In the genomic region with DNA sequence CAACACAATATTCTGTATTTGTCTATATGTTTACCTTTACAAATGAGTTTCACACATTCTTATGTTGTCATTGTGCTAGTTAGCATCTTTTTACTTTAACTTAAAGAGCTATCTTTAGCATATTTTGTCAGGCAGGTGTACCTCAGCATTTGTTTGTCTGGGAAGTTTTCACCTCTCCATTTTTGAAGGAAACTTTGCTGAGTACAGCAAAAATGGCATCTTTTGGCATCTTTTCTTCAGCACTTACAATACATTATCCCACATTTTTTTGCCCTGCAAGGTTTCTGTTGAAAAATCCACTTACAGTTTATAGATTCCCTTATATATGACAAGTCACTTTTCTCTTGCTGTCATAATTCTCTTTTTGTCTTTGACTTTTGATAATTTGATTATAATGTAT, we compare ENCODE assay signal across 28 cellular contexts.
"Had no signal": no experiment of that assay in that cellular context is flagged by ENCODE, and none has a peak within 500 bp of the region (broad histone marks: within the 10 kb centered on the region; RNA-seq: fewer than 3 reads in every experiment).

No MANE protein-coding gene starts in this region.

- DNase-seq: stimulated activated CD4-positive, alpha-beta T cell treated with anti-CD3 and anti-CD28 coated beads, Interleukin-2, amount 100 ng/mL, for 48 hours; stimulated activated CD4-positive, alpha-beta T cell treated with anti-CD3 and anti-CD28 coated beads, Interleukin-4, amount 100 ng/mL, for 1 hour; stimulated activated CD4-positive, alpha-beta T cell treated with anti-CD3 and anti-CD28 coated beads, Interleukin-4, amount 100 ng/mL, for 24 hours; stimulated activated CD4-positive, alpha-beta T cell treated with anti-CD3 and anti-CD28 coated beads, Interleukin-4, amount 100 ng/mL, for 4 hours; stimulated activated CD8-positive, alpha-beta memory T cell treated with anti-CD3 and anti-CD28 coated beads, Interleukin-4, amount 100 ng/mL, for 48 hours; stimulated activated naive B cell treated with anti-CD40 and anti-IgM and Interleukin-4, amounts not matched to agents 10 μg/mL and 1 μg/mL and 100 μg/mL, for 72 hours; stimulated activated naive CD4-positive, alpha-beta T cell; stimulated activated naive CD4-positive, alpha-beta T cell treated with Interleukin-2 at 50 U/mL for 16 hours; stimulated activated naive CD8-positive, alpha-beta T cell treated with anti-CD3 and anti-CD28 coated beads, Interleukin-15, amount 100 ng/mL, for 72 hours; stimulated activated naive CD8-positive, alpha-beta T cell treated with anti-CD3 and anti-CD28 coated beads, Interleukin-15, Interleukin-2, amounts not matched to agents 100 U/mL and 50 U/mL, for 24 hours; stomach; substantia nigra; testis; thyroid gland; tibial artery; transverse colon; trophoblast cell; upper lobe of right lung; uterus had no signal

- H3K4me1 ChIP-seq: stomach, suprapubic skin, testis, thyroid gland, tibial artery, tibial nerve, transverse colon, upper lobe of right lung, uterus, vagina had no signal

- H3K9me3 ChIP-seq: testis, thoracic aorta, thyroid gland, tibial artery, upper lobe of right lung, uterus, vagina had no signal

- H3K36me3 Mint-ChIP-seq: stimulated activated effector memory CD8-positive, alpha-beta T cell treated with anti-CD3 and anti-CD28 coated beads, Interleukin-12 subunit alpha, Interleukin-12 subunit beta, amount 100 ng/mL, for 72 hours; stimulated activated memory B cell treated with anti-CD40 and anti-IgM and Interleukin-4, amounts not matched to agents 10 μg/mL and 1 μg/mL and 100 μg/mL, for 72 hours; type B pancreatic cell had no signal

- FAIRE-seq: urothelium cell line had no signal

- H3K27ac ChIP-seq: stomach, suprapubic skin, testis, thoracic aorta, thyroid gland, tibial artery, tibial nerve, transverse colon, upper lobe of right lung, uterus, vagina had no signal

- ATAC-seq: stimulated activated effector memory CD8-positive, alpha-beta T cell treated with anti-CD3 and anti-CD28 coated beads, Interleukin-12 subunit alpha, Interleukin-12 subunit beta, amount 100 ng/mL, for 72 hours; stimulated activated memory B cell treated with anti-CD40 and anti-IgM and Interleukin-4, amounts not matched to agents 10 μg/mL and 1 μg/mL and 100 μg/mL, for 72 hours; stimulated activated naive B cell treated with anti-CD40 and anti-IgM and Interleukin-4, amounts not matched to agents 10 μg/mL and 1 μg/mL and 100 μg/mL, for 72 hours; stimulated activated naive CD8-positive, alpha-beta T cell treated with anti-CD3 and anti-CD28 coated beads, Interleukin-15, amount 100 ng/mL, for 72 hours; stimulated activated naive CD8-positive, alpha-beta T cell treated with anti-CD3 and anti-CD28 coated beads, Interleukin-15, Interleukin-2, amounts not matched to agents 100 U/mL and 50 U/mL, for 24 hours; upper lobe of right lung had no signal

- H3K4me3 ChIP-seq: stomach, suprapubic skin, testis, thoracic aorta, thyroid gland, tibial artery, tibial nerve, transverse colon, upper lobe of right lung, uterus, vagina had no signal

- H3K9me3 Mint-ChIP-seq: type B pancreatic cell had no signal

- H3K27me3 ChIP-seq: stomach, suprapubic skin, testis, thyroid gland, tibial artery, tibial nerve, transverse colon, upper lobe of right lung, uterus, vagina had no signal

- H3K36me3 ChIP-seq: stomach, suprapubic skin, thoracic aorta, thyroid gland, tibial artery, tibial nerve, transverse colon, upper lobe of right lung, uterus, vagina had no signal

- H3K27ac Mint-ChIP-seq: stimulated activated effector memory CD8-positive, alpha-beta T cell treated with anti-CD3 and anti-CD28 coated beads, Interleukin-12 subunit alpha, Interleukin-12 subunit beta, amount 100 ng/mL, for 72 hours; stimulated activated memory B cell treated with anti-CD40 and anti-IgM and Interleukin-4, amounts not matched to agents 10 μg/mL and 1 μg/mL and 100 μg/mL, for 72 hours; stimulated activated naive B cell treated with anti-CD40 and anti-IgM and Interleukin-4, amounts not matched to agents 10 μg/mL and 1 μg/mL and 100 μg/mL, for 72 hours; stimulated activated naive CD8-positive, alpha-beta T cell treated with anti-CD3 and anti-CD28 coated beads, Interleukin-15, amount 100 ng/mL, for 72 hours; stimulated activated naive CD8-positive, alpha-beta T cell treated with anti-CD3 and anti-CD28 coated beads, Interleukin-15, Interleukin-2, amounts not matched to agents 100 ng/mL and 50 ng/mL, for 24 hours; type B pancreatic cell had no signal
